ENCODE assay signal across 8 cellular contexts in genomic region chr12:120257041-120257821, GRCh38. TPM values are rescaled to one million over a fixed set of nuclear protein-coding genes. Genes with fewer than 3 reads are reported as not detected.
DNase-seq lines count a peak whose midpoint lies in the region; ATAC-seq and TF ChIP-seq lines count a peak whose summit lies in the region.

No MANE protein-coding gene starts in this region.

- peaks cover 4% of the 10 kb centered on the region; the same call in 1 of the 2 replicates for H3K36me3 ChIP-seq in Panc1 (ENCODE audit: control insufficient read depth, insufficient read depth, low read length)

- POLR2A ChIA-PET in Panc1 (lab: Charles Lee): interaction anchor here (0.5 to 1.2 kb wide), 4 partner anchors 8 to 69 kb away, joined by 3 to 6 read pairs (median 4); partner anchors contain the start of genes PXN and RPLP0
- POLR2A ChIA-PET in naive thymus-derived CD8-positive, alpha-beta T cell (lab: Charles Lee): interaction anchor here (1.2 to 14.8 kb wide), 7 partner anchors 6 to 56 kb away, joined by 3 to 207 read pairs (median 11); partner anchors contain the start of genes PXN, RNU4-1 and RNU4-2

- peak overlapping the region in 8 of 10 donors; percentile 5 to 68 (median 43) for H3K4me3 Mint-ChIP-seq in naive thymus-derived CD8-positive, alpha-beta T cell

- CTCF ChIA-PET in Panc1 (lab: Charles Lee): interaction anchor here (0.6 to 2.0 kb wide), 6 partner anchors 11 to 749 kb away, joined by 3 to 18 read pairs (median 10); partner anchors contain the start of gene RNU4-2

- ATAC-seq in Panc1 (peak; percentile 48), esophagus mucosa (peak; percentile 26), HG02884 (IDR thresholded peaks at IDR 0.05; ENCODE audit: unreplicated experiment) (no peak)
- no peak for ATAC-seq in naive thymus-derived CD8-positive, alpha-beta T cell

- no peaks in the 10 kb centered on the region for H3K27me3 Mint-ChIP-seq in naive thymus-derived CD8-positive, alpha-beta T cell

- H3K27ac ChIP-seq in C4-2B (peak overlapping the region; percentile 71), Panc1 (ENCODE audit: low read length) (peak overlapping the region; percentile 100)

- no peaks in the 10 kb centered on the region for H3K27me3 ChIP-seq in Panc1 (ENCODE audit: control insufficient read depth, insufficient read depth, low read length)

- in situ Hi-C loops in Panc1 (cut with HindIII; ENCODE audit: low pct_unique_long_range_greater_than_20kb, low sequenced_read_pairs): no loop called here

- peaks cover 96% of the 10 kb centered on the region for H3K4me1 ChIP-seq in Panc1 (ENCODE audit: control insufficient read depth, insufficient read depth, low read length)

- H3K4me3 ChIP-seq in Panc1 (ENCODE audit: low read depth in 2 of 2, low read length in 2 of 2): peak overlapping the region in 1 of 2 experiments; percentile 3; a peak in 2 of 4 replicates

- TF ChIP-seq CTCF in C4-2B (conservative IDR thresholded peaks at IDR 0.05) (no peak), Panc1 (IDR thresholded peaks at IDR 0.05) (no peak)

- no peaks in the 10 kb centered on the region for H3K9me3 ChIP-seq in Panc1 (ENCODE audit: control insufficient read depth, insufficient read depth, low read depth, low read length)

- H3K27ac Mint-ChIP-seq in naive thymus-derived CD8-positive, alpha-beta T cell: peak overlapping the region; percentile 82 to 94 (median 90)

- intact Hi-C loops in Panc1 (cut with micrococcal nuclease; ENCODE audit: unreplicated experiment): no loop called here

- H3K36me3 Mint-ChIP-seq in naive thymus-derived CD8-positive, alpha-beta T cell: peaks cover 0 to 18% (median 13%) of the 10 kb centered on the region in 3 donors

- DNase-seq in Panc1 (ENCODE audit: low read depth, low spot score) (no peak), germinal center (ENCODE audit: low spot score) (no peak), NCI-H524 (lab: John Stamatoyannopoulos, UW) (no peak), RPMI8226 (no peak)
- no peak for DNase-seq in naive thymus-derived CD8-positive, alpha-beta T cell

- H3K9me3 Mint-ChIP-seq in naive thymus-derived CD8-positive, alpha-beta T cell: no peaks in the 10 kb centered on the region

- BruUV-seq in Panc1 (replicated peaks; lab: Mats Ljungman, UMichigan): no TSS peak

- peaks cover 40 to 92% (median 89%) of the 10 kb centered on the region in 4 donors for H3K4me1 Mint-ChIP-seq in naive thymus-derived CD8-positive, alpha-beta T cell

RNA-seq across cellular contexts. Expression of gene PXN, which starts 8.3 kb away (rescaled TPM):
- total RNA-seq in Panc1 (2021; ENCODE audit: unreplicated experiment) (484 TPM), esophagus mucosa (23.6 TPM)
- polyA plus RNA-seq in Panc1 (2012; ENCODE audit: insufficient read length): 478 TPM
- total RNA-seq in naive thymus-derived CD8-positive, alpha-beta T cell: 10 to 100 TPM; 93.9 to 96.6 TPM
- polyA plus RNA-seq in naive thymus-derived CD8-positive, alpha-beta T cell: 10 to 100 TPM; 64.3 to 95.6 (median 80.4) TPM

RNA-seq across cellular contexts. Expression of gene RNU4-2, which starts 34.5 kb away (rescaled TPM):
- total RNA-seq in Panc1 (2021; ENCODE audit: unreplicated experiment) (2,061 TPM), esophagus mucosa (53,824 TPM)
- polyA plus RNA-seq in Panc1 (2012; ENCODE audit: insufficient read length): 6.1 TPM
- total RNA-seq in naive thymus-derived CD8-positive, alpha-beta T cell: 1,000 to 10,000 TPM; 4,355 to 8,006 TPM
- 10 to 100 TPM in 1 of 3 donors, not detected in 2; 79.6 TPM for polyA plus RNA-seq in naive thymus-derived CD8-positive, alpha-beta T cell

RNA-seq across cellular contexts. Expression of gene RNU4-1, which starts 35.8 kb away (rescaled TPM):
- total RNA-seq in Panc1 (2021; ENCODE audit: unreplicated experiment) (1,565 TPM), esophagus mucosa (20,765 TPM)
- 4.7 TPM for polyA plus RNA-seq in Panc1 (2012; ENCODE audit: insufficient read length)
- 100 to 1,000 TPM; 519 to 934 TPM for total RNA-seq in naive thymus-derived CD8-positive, alpha-beta T cell
- polyA plus RNA-seq in naive thymus-derived CD8-positive, alpha-beta T cell: not detected

RNA-seq across cellular contexts. Expression of gene SIRT4, which starts 44.9 kb away (rescaled TPM):
- 1.5 TPM for total RNA-seq in Panc1 (2021; ENCODE audit: unreplicated experiment)
- 2.0 TPM for polyA plus RNA-seq in Panc1 (2012; ENCODE audit: insufficient read length)
- 0.64 TPM for total RNA-seq in esophagus mucosa
- 1 to 10 TPM; 2.4 to 4.1 TPM for total RNA-seq in naive thymus-derived CD8-positive, alpha-beta T cell
- 1 to 10 TPM; 1.9 to 3.2 (median 2.2) TPM for polyA plus RNA-seq in naive thymus-derived CD8-positive, alpha-beta T cell

RNA-seq across cellular contexts. Expression of gene RPLP0, which starts 56.3 kb away (rescaled TPM):
- total RNA-seq in Panc1 (2021; ENCODE audit: unreplicated experiment) (2,628 TPM), esophagus mucosa (3,286 TPM)
- 4,062 TPM for polyA plus RNA-seq in Panc1 (2012; ENCODE audit: insufficient read length)
- 1,000 to 10,000 TPM; 1,511 to 1,568 TPM for total RNA-seq in naive thymus-derived CD8-positive, alpha-beta T cell
- polyA plus RNA-seq in naive thymus-derived CD8-positive, alpha-beta T cell: 1,000 to 10,000 TPM; 1,821 to 2,320 (median 1,964) TPM

Comparison
In these comparisons a context has a peak if more than half of its experiments do, and no peak if none do; other contexts are left out.
1. ATAC-seq: peak in Panc1 (single experiment) and esophagus mucosa (single experiment); none in naive thymus-derived CD8-positive, alpha-beta T cell (0 of 2) and HG02884 (single experiment).
2. RNA of gene RNU4-1, which starts 35.8 kb away (total RNA-seq): 20,765 TPM in esophagus mucosa (single experiment); 1,565 TPM in Panc1 (single experiment) and 519 to 934 TPM in naive thymus-derived CD8-positive, alpha-beta T cell; every median in the first group is over 10 times any median in the second.